In genomic region chr12:46465307-46465706, GRCh38 we compare ENCODE assay signal across 16 cellular contexts.
DNase-seq lines count a peak whose midpoint lies in the region; ATAC-seq lines count a peak whose summit lies in the region.
"Had no signal": no experiment of that assay in that cellular context is flagged by ENCODE, and none has a peak within 500 bp of the region (broad histone marks: within the 10 kb centered on the region; RNA-seq: fewer than 3 reads in every experiment).

No MANE protein-coding gene starts in this region.

- H3K9me3 ChIP-seq in right cardiac atrium (ENCODE audit: control insufficient read depth, low read length): no peaks in the 10 kb centered on the region
- H3K9me3 ChIP-seq in mucosa of stomach (ENCODE audit: control insufficient read depth, low read length): no peaks in the 10 kb centered on the region

- peaks cover 9% of the 10 kb centered on the region for H3K4me1 ChIP-seq in right cardiac atrium (ENCODE audit: control insufficient read depth, insufficient read depth, low read length)
- H3K4me1 ChIP-seq in mucosa of stomach (ENCODE audit: control insufficient read depth, insufficient read depth, low read length): no peaks in the 10 kb centered on the region

- no peaks in the 10 kb centered on the region for H3K27me3 ChIP-seq in right cardiac atrium (ENCODE audit: control insufficient read depth, insufficient read depth)
- no peaks in the 10 kb centered on the region for H3K27me3 ChIP-seq in mucosa of stomach (ENCODE audit: control insufficient read depth, insufficient read depth, low read length)

- no peak overlapping the region for H3K9ac ChIP-seq in mucosa of stomach (ENCODE audit: low read length)

- no peaks in the 10 kb centered on the region for H3K36me3 ChIP-seq in mucosa of stomach (ENCODE audit: control insufficient read depth, insufficient read depth, low read length)

- DNase-seq in right cardiac atrium: no peak
- DNase-seq in left ventricle myocardium superior: no peak
- no peak for DNase-seq in left colon
- no peak for DNase-seq in activated effector memory CD4-positive, alpha-beta T cell treated with Interleukin-2 at 50 U/mL for 16 hours
- DNase-seq in NCI-H2171 (lab: John Stamatoyannopoulos, UW): no peak
- DNase-seq in OCI-M1 (lab: John Stamatoyannopoulos, UW): no peak
- DNase-seq: C1 segment of cervical spinal cord; Calu3; CD4-positive, alpha-beta T cell; DMS 273 treated with DMSO at 0.1 percent for 48 hours; DMS79; GOT3; H9 had no signal

- intact Hi-C loops in right cardiac atrium (cut with DNase I) (loop anchor here in 1 of 4 donors (10.0 kb wide), 1 partner anchor 81 kb away; no protein-coding TSS in a partner anchor), left ventricle myocardium superior (cut with micrococcal nuclease) (loop anchor here (10.0 kb wide), 1 partner anchor 81 kb away; no protein-coding TSS in a partner anchor), left colon (cut with DNase I, micrococcal nuclease) (no loop called here)

- H3K27ac ChIP-seq in right cardiac atrium (ENCODE audit: low read length): peak overlapping the region; percentile 64

- H3K4me3 ChIP-seq in right cardiac atrium (ENCODE audit: low read length) (no peak overlapping the region), mucosa of stomach (ENCODE audit: low read length) (peak overlapping the region; percentile 4)
- H3K4me3 ChIP-seq: GM12878 had no signal

- ATAC-seq in right cardiac atrium (peak in 1 of 2 donors; percentile 17), left ventricle myocardium superior (no peak), left colon (peak; percentile 19), GM18498 (IDR thresholded peaks at IDR 0.05; ENCODE audit: unreplicated experiment) (no peak)
- ATAC-seq: GM12878 had no signal
